In genomic region chr19:18290250-18291018, GRCh38 we compare ENCODE assay signal across 8 cellular contexts. TPM values are rescaled to one million over a fixed set of nuclear protein-coding genes. Genes with fewer than 3 reads are reported as not detected.
DNase-seq lines count a peak whose midpoint lies in the region; ATAC-seq, FAIRE-seq and TF ChIP-seq lines count a peak whose summit lies in the region.

No MANE protein-coding gene starts in this region.

- H3K27ac ChIP-seq in BLaER1 = peak overlapping the region; percentile 95

- H3K4me2 ChIP-seq in BLaER1 = peak overlapping the region; percentile 97

- no peaks in the 10 kb centered on the region for H4K20me1 ChIP-seq in BLaER1

- H3K36me3 ChIP-seq in BLaER1 = no peaks in the 10 kb centered on the region

- ATAC-seq in HG03378 (IDR thresholded peaks at IDR 0.05; ENCODE audit: unreplicated experiment) = peak; percentile 45
- no peak for ATAC-seq in HG03025 (IDR thresholded peaks at IDR 0.05; ENCODE audit: low FRiP score, unreplicated experiment)

- TF ChIP-seq CTCF in endothelial cell (IDR thresholded peaks at IDR 0.05; ENCODE audit: unreplicated experiment) (no peak), D721Med (IDR thresholded peaks at IDR 0.05; ENCODE audit: insufficient read depth, missing control alignments) (no peak)

- CTCF ChIA-PET in activated CD4-positive, alpha-beta memory T cell treated with anti-CD3 and anti-CD28 coated beads for 36 hours (lab: Charles Lee) = interaction anchor here (1.0 to 7.9 kb wide), 4 partner anchors 10 to 38 kb away, joined by 4 to 151 read pairs (median 26); partner anchors contain the start of genes JUND and LSM4

- peak overlapping the region; percentile 81; the same call in 1 of the 2 replicates for H3K4me3 ChIP-seq in BLaER1

- peaks cover 2% of the 10 kb centered on the region for H3K9me3 Mint-ChIP-seq in activated CD4-positive, alpha-beta memory T cell treated with anti-CD3 and anti-CD28 coated beads for 36 hours
- no peaks in the 10 kb centered on the region for H3K9me3 Mint-ChIP-seq in endothelial cell (ENCODE audit: unreplicated experiment)

- H3K9ac ChIP-seq in BLaER1 = no peak overlapping the region; the same call in 1 of the 2 replicates

- peaks cover 69% of the 10 kb centered on the region for H3K4me1 Mint-ChIP-seq in activated CD4-positive, alpha-beta memory T cell treated with anti-CD3 and anti-CD28 coated beads for 36 hours (ENCODE audit: low read depth)
- H3K4me1 Mint-ChIP-seq in endothelial cell (ENCODE audit: unreplicated experiment) = peaks cover 13% of the 10 kb centered on the region

- H3K27me3 ChIP-seq in BLaER1 = no peaks in the 10 kb centered on the region

- peak overlapping the region; percentile 98 for H3K27ac Mint-ChIP-seq in activated CD4-positive, alpha-beta memory T cell treated with anti-CD3 and anti-CD28 coated beads for 36 hours
- peak overlapping the region; percentile 49 for H3K27ac Mint-ChIP-seq in endothelial cell (ENCODE audit: unreplicated experiment)

- DNase-seq in activated CD4-positive, alpha-beta memory T cell treated with anti-CD3 and anti-CD28 coated beads for 36 hours = peak; percentile 98
- DNase-seq in endothelial cell (ENCODE audit: low spot score) (no peak), D721Med (ENCODE audit: insufficient read length, low spot score) (no peak), C1 segment of cervical spinal cord (lab: John Stamatoyannopoulos, UW) (no peak)
- DNase-seq in stimulated activated CD4-positive, alpha-beta T cell treated with anti-CD3 and anti-CD28 coated beads, Interleukin-15, amount 100 ng/mL, for 24 hours = peak; percentile 97

- H3K27me3 Mint-ChIP-seq in activated CD4-positive, alpha-beta memory T cell treated with anti-CD3 and anti-CD28 coated beads for 36 hours = no peaks in the 10 kb centered on the region
- H3K27me3 Mint-ChIP-seq in endothelial cell (ENCODE audit: unreplicated experiment) = peaks cover 7% of the 10 kb centered on the region

- H3K36me3 Mint-ChIP-seq in activated CD4-positive, alpha-beta memory T cell treated with anti-CD3 and anti-CD28 coated beads for 36 hours = peaks cover 5% of the 10 kb centered on the region
- peaks cover 3% of the 10 kb centered on the region for H3K36me3 Mint-ChIP-seq in endothelial cell (ENCODE audit: low read depth, unreplicated experiment)

- intact Hi-C loops in activated CD4-positive, alpha-beta memory T cell treated with anti-CD3 and anti-CD28 coated beads for 36 hours (cut with micrococcal nuclease) = loop anchor here (1.0 to 10.0 kb wide), 3 partner anchors 9 to 196 kb away; partner anchors contain the start of genes JUND and MAST3

- H3K4me1 ChIP-seq in BLaER1 = peaks cover 69% of the 10 kb centered on the region

- no peaks in the 10 kb centered on the region for H3K9me3 ChIP-seq in BLaER1

- no peak for FAIRE-seq in D721Med (lab: Jason Lieb, UNC)

- POLR2A ChIA-PET in activated CD4-positive, alpha-beta memory T cell treated with anti-CD3 and anti-CD28 coated beads for 36 hours (lab: Charles Lee) = interaction anchor here (0.8 to 6.5 kb wide), 4 partner anchors 11 to 32 kb away, joined by 3 to 416 read pairs (median 50); partner anchors contain the start of gene JUND

- H3K4me3 Mint-ChIP-seq in activated CD4-positive, alpha-beta memory T cell treated with anti-CD3 and anti-CD28 coated beads for 36 hours = peak overlapping the region; percentile 90
- peak overlapping the region; percentile 51 for H3K4me3 Mint-ChIP-seq in endothelial cell (ENCODE audit: unreplicated experiment)

RNA-seq across cellular contexts. Expression of gene JUND, which starts 9.0 kb away (rescaled TPM):
- total RNA-seq in activated CD4-positive, alpha-beta memory T cell treated with anti-CD3 and anti-CD28 coated beads for 36 hours = 100 to 1,000 TPM; 232 to 236 TPM
- 129 TPM for total RNA-seq in endothelial cell (ENCODE audit: unreplicated experiment)

RNA-seq across cellular contexts. Expression of gene IQCN, which starts 16.2 kb away (rescaled TPM):
- under 1 TPM; 0.36 to 0.39 TPM for total RNA-seq in activated CD4-positive, alpha-beta memory T cell treated with anti-CD3 and anti-CD28 coated beads for 36 hours
- 1.2 TPM for total RNA-seq in endothelial cell (ENCODE audit: unreplicated experiment)

RNA-seq across cellular contexts. Expression of gene LSM4, which starts 32.4 kb away (rescaled TPM):
- total RNA-seq in activated CD4-positive, alpha-beta memory T cell treated with anti-CD3 and anti-CD28 coated beads for 36 hours = 100 to 1,000 TPM; 356 to 361 TPM
- total RNA-seq in endothelial cell (ENCODE audit: unreplicated experiment) = 166 TPM

RNA-seq across cellular contexts. Expression of gene PGPEP1, which starts 50.0 kb away (rescaled TPM):
- total RNA-seq in activated CD4-positive, alpha-beta memory T cell treated with anti-CD3 and anti-CD28 coated beads for 36 hours = 10 to 100 TPM; 29.0 to 30.8 TPM
- 32.1 TPM for total RNA-seq in endothelial cell (ENCODE audit: unreplicated experiment)

Comparison
In these comparisons a context has a peak if more than half of its experiments do, and no peak if none do; other contexts are left out.
1. DNase-seq: peak in activated CD4-positive, alpha-beta memory T cell treated with anti-CD3 and anti-CD28 coated beads for 36 hours (single experiment) and stimulated activated CD4-positive, alpha-beta T cell treated with anti-CD3 and anti-CD28 coated beads, Interleukin-15, amount 100 ng/mL, for 24 hours (single experiment); none in endothelial cell (single experiment), D721Med (single experiment) and C1 segment of cervical spinal cord (0 of 14).